1 cellular context compared by ENCODE assay signal in the genomic region with DNA sequence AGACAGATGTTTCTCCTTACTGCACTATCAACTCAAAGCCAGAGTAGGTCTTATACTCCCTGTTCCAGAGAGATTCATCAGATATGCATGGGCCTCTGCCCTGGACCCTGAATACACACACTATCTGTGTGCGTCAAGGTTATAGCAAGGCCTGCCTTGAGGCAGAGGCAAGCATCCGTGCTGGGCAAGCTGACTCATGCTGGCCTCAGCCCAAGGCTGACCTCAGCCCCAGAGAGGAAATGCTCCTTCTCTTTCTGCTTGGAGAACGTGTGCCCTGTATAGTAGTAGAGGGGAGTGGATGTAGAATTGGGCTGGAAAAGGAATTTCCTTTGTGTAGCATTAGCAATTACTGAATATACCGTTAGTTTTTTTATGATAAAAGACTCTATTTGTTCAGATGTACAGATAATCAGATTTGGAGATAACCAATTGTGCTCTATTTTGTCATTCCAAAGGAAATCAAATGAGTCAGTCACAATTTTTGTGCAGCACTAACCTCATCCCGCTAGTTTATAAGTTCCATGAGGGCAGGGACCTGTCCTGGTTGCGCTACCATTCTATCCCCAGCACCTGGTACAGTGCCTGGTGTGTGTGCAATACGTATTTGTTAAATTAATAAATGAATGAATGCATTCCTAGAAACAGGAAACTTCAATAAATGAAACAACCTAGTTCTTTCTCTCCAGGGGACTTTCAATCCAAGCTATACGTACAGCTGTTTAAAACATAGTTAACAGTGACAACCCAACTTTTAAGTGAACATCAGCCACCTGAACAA.
TF ChIP-seq lines count a peak whose summit lies in the region.

No MANE protein-coding gene starts in this region.

TF ChIP-seq in K562, 482 proteins besides CTCF, POLR2A, EP300 and RAD21 (continued from another document and continues in another):
- peak; percentile 9; the same call in 1 of the 2 replicates for TF ChIP-seq RAD51 (IDR thresholded peaks at IDR 0.05; ENCODE audit: borderline replicate concordance, low read depth)
- TF ChIP-seq SMARCA4 (IDR thresholded peaks at IDR 0.05), result peak; percentile 97
- TF ChIP-seq SRF (CRISPR knock-in tag; IDR thresholded peaks at IDR 0.05), result peak in 1 of 2 experiments; percentile 69; a peak in 1 of 4 replicates
- no peak for TF ChIP-seq FOXJ3 (CRISPR knock-in tag; IDR thresholded peaks at IDR 0.05)
- peak; percentile 76 for TF ChIP-seq MYC (IDR thresholded peaks at IDR 0.05; ENCODE audit: low read depth, low read length)
- TF ChIP-seq MYC (CRISPR knock-in tag; IDR thresholded peaks at IDR 0.05; ENCODE audit: borderline replicate concordance, low read depth), result no peak
- TF ChIP-seq ATF3 (IDR thresholded peaks at IDR 0.05), result peak; percentile 95
- peak; percentile 60 for TF ChIP-seq ATF3 (CRISPR knock-in tag; conservative IDR thresholded peaks at IDR 0.05)
- TF ChIP-seq MXI1 (IDR thresholded peaks at IDR 0.05; ENCODE audit: low read depth, low read length), result 0 out of 2 replicates have a peak, but pooled peaks have one; percentile 33
- no peak for TF ChIP-seq EZH2 (IDR thresholded peaks at IDR 0.05; ENCODE audit: borderline replicate concordance, low read depth, low read length)
- TF ChIP-seq JUND (IDR thresholded peaks at IDR 0.05; ENCODE audit: borderline replicate concordance, low read depth, low read length), result peak; percentile 99
- TF ChIP-seq JUND (tag; IDR thresholded peaks at IDR 0.05; ENCODE audit: borderline replicate concordance, low read depth, low read length), result peak; percentile 100
- no peak for TF ChIP-seq GTF2B (IDR thresholded peaks at IDR 0.05; ENCODE audit: extremely low read depth, insufficient read length)
- no peak for TF ChIP-seq ZBTB8A (IDR thresholded peaks at IDR 0.05; ENCODE audit: partially characterized antibody)
- TF ChIP-seq, protein P1, sequence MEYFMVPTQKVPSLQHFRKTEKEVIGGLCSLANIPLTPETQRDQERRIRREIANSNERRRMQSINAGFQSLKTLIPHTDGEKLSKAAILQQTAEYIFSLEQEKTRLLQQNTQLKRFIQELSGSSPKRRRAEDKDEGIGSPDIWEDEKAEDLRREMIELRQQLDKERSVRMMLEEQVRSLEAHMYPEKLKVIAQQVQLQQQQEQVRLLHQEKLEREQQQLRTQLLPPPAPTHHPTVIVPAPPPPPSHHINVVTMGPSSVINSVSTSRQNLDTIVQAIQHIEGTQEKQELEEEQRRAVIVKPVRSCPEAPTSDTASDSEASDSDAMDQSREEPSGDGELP (CRISPR knock-in tag; IDR thresholded peaks at IDR 0.05; ENCODE audit: borderline replicate concordance), result peak; percentile 57; the same call in 1 of the 2 replicates
- TF ChIP-seq CSDE1 (IDR thresholded peaks at IDR 0.05), result no peak
- peak; percentile 98 for TF ChIP-seq ZNF121 (CRISPR knock-in tag; conservative IDR thresholded peaks at IDR 0.05)
- TF ChIP-seq ADNP (tag; IDR thresholded peaks at IDR 0.05), result peak; percentile 67; the same call in 1 of the 2 replicates
- no peak for TF ChIP-seq TGIF2 (CRISPR knock-in tag; IDR thresholded peaks at IDR 0.05)
- TF ChIP-seq SMARCB1 (IDR thresholded peaks at IDR 0.05; ENCODE audit: insufficient read length, low read depth), result no peak
- peak; percentile 86 for TF ChIP-seq MTA2 (IDR thresholded peaks at IDR 0.05; ENCODE audit: low read depth)
- TF ChIP-seq ZNF584 (CRISPR knock-in tag; IDR thresholded peaks at IDR 0.05; ENCODE audit: low read depth), result peak; percentile 45; the same call in 1 of the 2 replicates
- TF ChIP-seq ZFX (CRISPR knock-in tag; IDR thresholded peaks at IDR 0.05), result peak; percentile 51
- TF ChIP-seq, protein P2, sequence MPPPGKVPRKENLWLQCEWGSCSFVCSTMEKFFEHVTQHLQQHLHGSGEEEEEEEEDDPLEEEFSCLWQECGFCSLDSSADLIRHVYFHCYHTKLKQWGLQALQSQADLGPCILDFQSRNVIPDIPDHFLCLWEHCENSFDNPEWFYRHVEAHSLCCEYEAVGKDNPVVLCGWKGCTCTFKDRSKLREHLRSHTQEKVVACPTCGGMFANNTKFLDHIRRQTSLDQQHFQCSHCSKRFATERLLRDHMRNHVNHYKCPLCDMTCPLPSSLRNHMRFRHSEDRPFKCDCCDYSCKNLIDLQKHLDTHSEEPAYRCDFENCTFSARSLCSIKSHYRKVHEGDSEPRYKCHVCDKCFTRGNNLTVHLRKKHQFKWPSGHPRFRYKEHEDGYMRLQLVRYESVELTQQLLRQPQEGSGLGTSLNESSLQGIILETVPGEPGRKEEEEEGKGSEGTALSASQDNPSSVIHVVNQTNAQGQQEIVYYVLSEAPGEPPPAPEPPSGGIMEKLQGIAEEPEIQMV (tag; conservative IDR thresholded peaks at IDR 0.05; ENCODE audit: low read depth), result no peak
- TF ChIP-seq LCOR (CRISPR knock-in tag; IDR thresholded peaks at IDR 0.05), result peak; percentile 29; the same call in 1 of the 2 replicates
- peak; percentile 49; the same call in 1 of the 2 replicates for TF ChIP-seq HES1 (IDR thresholded peaks at IDR 0.05; ENCODE audit: low read depth)
- TF ChIP-seq STAT5A (IDR thresholded peaks at IDR 0.05; ENCODE audit: borderline replicate concordance, low read length), result peak; percentile 80
- peak; percentile 15; the same call in 1 of the 2 replicates for TF ChIP-seq PHF21A (IDR thresholded peaks at IDR 0.05; ENCODE audit: borderline replicate concordance, low read depth)
- peak; percentile 97 for TF ChIP-seq SMARCE1 (IDR thresholded peaks at IDR 0.05)
- peak; percentile 62 for TF ChIP-seq TAF9B (IDR thresholded peaks at IDR 0.05; ENCODE audit: partially characterized antibody)
- peak; percentile 98 for TF ChIP-seq ATF7 (IDR thresholded peaks at IDR 0.05)
- no peak for TF ChIP-seq POLR2AphosphoS2 (IDR thresholded peaks at IDR 0.05; ENCODE audit: low read length)
- peak; percentile 34; the same call in 1 of the 2 replicates for TF ChIP-seq ZNF592 (IDR thresholded peaks at IDR 0.05)
- TF ChIP-seq FOXO4 (CRISPR knock-in tag; IDR thresholded peaks at IDR 0.05), result no peak
- no peak for TF ChIP-seq SIRT6 (IDR thresholded peaks at IDR 0.05; ENCODE audit: low read depth, low read length)
- TF ChIP-seq, protein P3, sequence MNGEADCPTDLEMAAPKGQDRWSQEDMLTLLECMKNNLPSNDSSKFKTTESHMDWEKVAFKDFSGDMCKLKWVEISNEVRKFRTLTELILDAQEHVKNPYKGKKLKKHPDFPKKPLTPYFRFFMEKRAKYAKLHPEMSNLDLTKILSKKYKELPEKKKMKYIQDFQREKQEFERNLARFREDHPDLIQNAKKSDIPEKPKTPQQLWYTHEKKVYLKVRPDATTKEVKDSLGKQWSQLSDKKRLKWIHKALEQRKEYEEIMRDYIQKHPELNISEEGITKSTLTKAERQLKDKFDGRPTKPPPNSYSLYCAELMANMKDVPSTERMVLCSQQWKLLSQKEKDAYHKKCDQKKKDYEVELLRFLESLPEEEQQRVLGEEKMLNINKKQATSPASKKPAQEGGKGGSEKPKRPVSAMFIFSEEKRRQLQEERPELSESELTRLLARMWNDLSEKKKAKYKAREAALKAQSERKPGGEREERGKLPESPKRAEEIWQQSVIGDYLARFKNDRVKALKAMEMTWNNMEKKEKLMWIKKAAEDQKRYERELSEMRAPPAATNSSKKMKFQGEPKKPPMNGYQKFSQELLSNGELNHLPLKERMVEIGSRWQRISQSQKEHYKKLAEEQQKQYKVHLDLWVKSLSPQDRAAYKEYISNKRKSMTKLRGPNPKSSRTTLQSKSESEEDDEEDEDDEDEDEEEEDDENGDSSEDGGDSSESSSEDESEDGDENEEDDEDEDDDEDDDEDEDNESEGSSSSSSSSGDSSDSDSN (IDR thresholded peaks at IDR 0.05; ENCODE audit: borderline replicate concordance in 1 of 2, low read depth in 2 of 2, low read length in 2 of 2), result peak; percentile 45 to 87; a peak in 2 of 4 replicates
- no peak for TF ChIP-seq ZNF143 (CRISPR knock-in tag; IDR thresholded peaks at IDR 0.05)
- TF ChIP-seq ZZZ3 (IDR thresholded peaks at IDR 0.05), result no peak
